9 cellular contexts compared by ENCODE assay signal in genomic region chr22:24806663-24807001, GRCh38. TPM values are rescaled to one million over a fixed set of nuclear protein-coding genes. Genes with fewer than 3 reads are reported as not detected.
A peak's percentile ranks its signal among the peaks of the same experiment; 100 is the strongest.
DNase-seq lines count a peak whose midpoint lies in the region; ATAC-seq and TF ChIP-seq lines count a peak whose summit lies in the region.
"Had no signal": no experiment of that assay in that cellular context is flagged by ENCODE, and none has a peak within 500 bp of the region (broad histone marks: within the 10 kb centered on the region; RNA-seq: fewer than 3 reads in every experiment).

No MANE protein-coding gene starts in this region.

- POLR2A ChIA-PET in activated naive CD8-positive, alpha-beta T cell treated with anti-CD3 and anti-CD28 coated beads, Interleukin-2, amount 10 ng/mL, durations not matched to agents 7 days and 5 days (lab: Charles Lee): no interaction called here

- intact Hi-C loops in left lung (cut with DNase I): no loop called here

- H3K9me3 Mint-ChIP-seq in T-helper 2 cell treated with Interferon-gamma antibody and Interleukin-4, amounts not matched to agents 5 μg/mL and 100 μg/mL, for 36 hours: no peaks in the 10 kb centered on the region
- H3K9me3 Mint-ChIP-seq in activated naive CD8-positive, alpha-beta T cell treated with anti-CD3 and anti-CD28 coated beads, Interleukin-2, amount 10 ng/mL, durations not matched to agents 7 days and 5 days: no peaks in the 10 kb centered on the region

- H3K36me3 Mint-ChIP-seq in T-helper 2 cell treated with Interferon-gamma antibody and Interleukin-4, amounts not matched to agents 5 μg/mL and 100 μg/mL, for 36 hours (ENCODE audit: low read depth): no peaks in the 10 kb centered on the region
- H3K36me3 Mint-ChIP-seq in activated naive CD8-positive, alpha-beta T cell treated with anti-CD3 and anti-CD28 coated beads, Interleukin-2, amount 10 ng/mL, durations not matched to agents 7 days and 5 days: no peaks in the 10 kb centered on the region

- no peak for TF ChIP-seq CTCF in left lung (IDR thresholded peaks at IDR 0.05)

- no peak for ATAC-seq in activated naive CD8-positive, alpha-beta T cell treated with anti-CD3 and anti-CD28 coated beads, Interleukin-2, amount 10 ng/mL, durations not matched to agents 7 days and 5 days (ENCODE audit: low read depth)
- peak; percentile 2 for ATAC-seq in left lung
- no peak for ATAC-seq in HG02885 (IDR thresholded peaks at IDR 0.05; ENCODE audit: poor library complexity, unreplicated experiment)

- peak overlapping the region in 1 of 2 donors; percentile 63 for H3K27ac ChIP-seq in left lung
- no peak overlapping the region for H3K27ac ChIP-seq in subcutaneous abdominal adipose tissue (ENCODE audit: low read depth, low read length)

- H3K27me3 Mint-ChIP-seq in T-helper 2 cell treated with Interferon-gamma antibody and Interleukin-4, amounts not matched to agents 5 μg/mL and 100 μg/mL, for 36 hours (ENCODE audit: low read depth): peaks cover 18% of the 10 kb centered on the region
- peaks cover 3% of the 10 kb centered on the region for H3K27me3 Mint-ChIP-seq in activated naive CD8-positive, alpha-beta T cell treated with anti-CD3 and anti-CD28 coated beads, Interleukin-2, amount 10 ng/mL, durations not matched to agents 7 days and 5 days

- H3K4me3 ChIP-seq in left lung (peak overlapping the region; percentile 40 to 49), subcutaneous abdominal adipose tissue (ENCODE audit: low read depth in 1 of 5, low read length in 5 of 5) (peak overlapping the region in 3 of 5 donors; percentile 66 to 73 (median 67))

- no peak for DNase-seq in T-helper 2 cell treated with Interferon-gamma antibody and Interleukin-4, amounts not matched to agents 5 μg/mL and 100 μg/mL, for 36 hours (ENCODE audit: low spot score)
- DNase-seq in T-helper 2 cell (no peak), left lung (no peak), cerebellar cortex (ENCODE audit: low spot score) (no peak), GM03348 (ENCODE audit: low spot score) (no peak)
- no peak for DNase-seq in activated naive CD8-positive, alpha-beta T cell treated with anti-CD3 and anti-CD28 coated beads, Interleukin-2, amount 10 ng/mL, durations not matched to agents 7 days and 5 days

- H3K9me3 ChIP-seq in left lung: no peaks in the 10 kb centered on the region
- H3K9me3 ChIP-seq in subcutaneous abdominal adipose tissue (ENCODE audit: control insufficient read depth in 5 of 5, low read length in 5 of 5): no peaks in the 10 kb centered on the region

- peaks cover 23% of the 10 kb centered on the region for H3K4me1 Mint-ChIP-seq in T-helper 2 cell treated with Interferon-gamma antibody and Interleukin-4, amounts not matched to agents 5 μg/mL and 100 μg/mL, for 36 hours (ENCODE audit: low read depth)
- H3K4me1 Mint-ChIP-seq in activated naive CD8-positive, alpha-beta T cell treated with anti-CD3 and anti-CD28 coated beads, Interleukin-2, amount 10 ng/mL, durations not matched to agents 7 days and 5 days: peaks cover 3% of the 10 kb centered on the region

- H3K4me3 Mint-ChIP-seq in T-helper 2 cell treated with Interferon-gamma antibody and Interleukin-4, amounts not matched to agents 5 μg/mL and 100 μg/mL, for 36 hours: peak overlapping the region; percentile 19
- H3K4me3 Mint-ChIP-seq in activated naive CD8-positive, alpha-beta T cell treated with anti-CD3 and anti-CD28 coated beads, Interleukin-2, amount 10 ng/mL, durations not matched to agents 7 days and 5 days: peak overlapping the region; percentile 15

- H3K4me1 ChIP-seq in left lung (peaks cover 0 to 11% of the 10 kb centered on the region in 2 donors), subcutaneous abdominal adipose tissue (ENCODE audit: control insufficient read depth in 5 of 5, insufficient read depth in 5 of 5, low read length in 5 of 5) (peaks cover 0 to 10% (median 9%) of the 10 kb centered on the region in 5 donors)

- H3K27ac Mint-ChIP-seq in T-helper 2 cell treated with Interferon-gamma antibody and Interleukin-4, amounts not matched to agents 5 μg/mL and 100 μg/mL, for 36 hours: no peak overlapping the region
- no peak overlapping the region for H3K27ac Mint-ChIP-seq in activated naive CD8-positive, alpha-beta T cell treated with anti-CD3 and anti-CD28 coated beads, Interleukin-2, amount 10 ng/mL, durations not matched to agents 7 days and 5 days

- peak overlapping the region in 2 of 5 donors; percentile 2 to 69 for H3K9ac ChIP-seq in subcutaneous abdominal adipose tissue (ENCODE audit: low read length in 5 of 5)

- H3K27me3 ChIP-seq in left lung (peaks cover 0 to 20% of the 10 kb centered on the region in 2 donors), subcutaneous abdominal adipose tissue (ENCODE audit: control insufficient read depth in 5 of 5, insufficient read depth in 4 of 5, low read length in 5 of 5) (no peaks in the 10 kb centered on the region)

- H3K36me3 ChIP-seq in left lung (no peaks in the 10 kb centered on the region), subcutaneous abdominal adipose tissue (ENCODE audit: control insufficient read depth in 5 of 5, insufficient read depth in 5 of 5, low read length in 5 of 5) (no peaks in the 10 kb centered on the region)

RNA-seq across cellular contexts. Expression of gene SGSM1, which starts 0.6 kb away (rescaled TPM):
- total RNA-seq in activated naive CD8-positive, alpha-beta T cell treated with anti-CD3 and anti-CD28 coated beads, Interleukin-2, amount 10 ng/mL, durations not matched to agents 7 days and 5 days: 1 to 10 TPM in 1 of 2 experiments, under 1 TPM in 1; 0.34 to 1.1 TPM
- total RNA-seq in left lung: 1 to 10 TPM; 2.0 to 2.8 TPM

RNA-seq across cellular contexts. Expression of gene PIWIL3, which starts 32.1 kb away (rescaled TPM):
- not detected for total RNA-seq in activated naive CD8-positive, alpha-beta T cell treated with anti-CD3 and anti-CD28 coated beads, Interleukin-2, amount 10 ng/mL, durations not matched to agents 7 days and 5 days
- not detected for total RNA-seq in left lung
- total RNA-seq: frontal cortex had no signal
